1 cellular context compared by ENCODE assay signal in the genomic region with DNA sequence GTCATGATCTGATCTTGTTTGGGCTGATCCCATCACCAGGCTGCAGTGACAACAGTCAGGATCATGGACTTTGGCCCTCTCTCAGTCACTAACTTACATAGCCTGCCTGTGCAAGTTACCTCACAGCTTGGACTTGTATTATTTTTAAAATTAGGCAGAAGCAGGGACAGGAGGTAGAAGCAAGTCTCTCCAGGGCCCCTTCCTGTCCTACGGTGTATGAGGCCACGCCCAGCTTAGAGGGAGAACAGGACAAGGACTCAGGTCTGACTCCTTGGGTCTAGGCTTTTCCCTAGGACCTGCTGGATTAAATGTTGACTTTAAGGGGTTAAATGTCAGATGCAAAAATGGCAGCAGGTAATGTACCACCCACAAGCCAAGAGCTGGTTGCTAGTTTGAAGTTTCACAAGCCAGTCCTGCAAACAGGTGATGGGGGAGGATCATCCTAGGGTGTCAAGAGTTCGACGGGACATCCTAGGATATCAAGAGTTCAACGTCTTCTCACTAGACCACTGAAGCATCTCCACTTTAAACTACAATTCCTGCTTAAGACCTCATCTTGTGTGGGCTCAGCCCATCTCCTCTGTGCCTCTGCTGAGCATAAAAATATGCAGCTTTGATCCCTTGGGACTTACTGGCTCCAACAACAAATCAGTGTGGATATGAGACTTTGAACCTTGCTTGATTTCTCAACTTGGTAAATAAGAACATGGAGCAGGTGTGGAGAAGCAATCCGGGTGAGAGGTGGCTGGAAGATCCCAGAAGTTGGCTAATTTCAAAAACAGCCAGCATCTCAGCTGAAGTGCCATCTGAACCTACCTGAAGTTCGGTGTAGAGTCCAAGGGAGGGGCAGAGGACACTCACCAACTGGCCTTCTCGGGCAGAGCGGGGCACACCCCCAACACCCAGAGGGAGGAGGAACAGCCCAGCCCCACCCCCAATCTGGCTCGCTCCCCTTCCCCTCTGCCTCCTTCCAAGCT.
TF ChIP-seq lines count a peak whose summit lies in the region.

No MANE protein-coding gene starts in this region.

TF ChIP-seq in HepG2, 621 proteins besides CTCF, POLR2A, EP300 and RAD21 (continued from another document and continues in another):
- TF ChIP-seq MEIS1 (CRISPR knock-in tag; IDR thresholded peaks at IDR 0.05; ENCODE audit: borderline replicate concordance) (peak; percentile 36; the same call in 1 of the 2 replicates), PRDM10 (CRISPR knock-in tag; IDR thresholded peaks at IDR 0.05; ENCODE audit: low read depth) (peak; percentile 61; the same call in 1 of the 2 replicates), HMGXB4 (CRISPR knock-in tag; IDR thresholded peaks at IDR 0.05; ENCODE audit: borderline replicate concordance in 1 of 2, low read depth in 1 of 2) (peak; percentile 29 to 40; a peak in 1 of 4 replicates), NPAS2 (CRISPR knock-in tag; IDR thresholded peaks at IDR 0.05; ENCODE audit: borderline replicate concordance) (no peak), ZFP1 (CRISPR knock-in tag; IDR thresholded peaks at IDR 0.05) (peak; percentile 86), MXD4 (CRISPR knock-in tag; IDR thresholded peaks at IDR 0.05) (peak; percentile 55; the same call in 1 of the 2 replicates), ZBTB8A (CRISPR knock-in tag; IDR thresholded peaks at IDR 0.05; ENCODE audit: borderline replicate concordance, low read depth) (no peak), ZNF441 (CRISPR knock-in tag; IDR thresholded peaks at IDR 0.05; ENCODE audit: borderline replicate concordance) (peak; percentile 71; the same call in 1 of the 2 replicates), MXD1 (CRISPR knock-in tag; IDR thresholded peaks at IDR 0.05) (0 out of 2 replicates have a peak, but pooled peaks have one; percentile 32), SMAD3 (CRISPR knock-in tag; IDR thresholded peaks at IDR 0.05) (peak; percentile 87), ISL2 (CRISPR knock-in tag; IDR thresholded peaks at IDR 0.05) (peak; percentile 93), ZNF224 (CRISPR knock-in tag; IDR thresholded peaks at IDR 0.05) (0 out of 2 replicates have a peak, but pooled peaks have one; percentile 41), ZNF547 (CRISPR knock-in tag; IDR thresholded peaks at IDR 0.05) (peak; percentile 70; the same call in 1 of the 2 replicates), POGZ (CRISPR knock-in tag; IDR thresholded peaks at IDR 0.05) (peak; percentile 79; the same call in 1 of the 2 replicates), POLR2AphosphoS2 (IDR thresholded peaks at IDR 0.05; ENCODE audit: low read depth, low read length) (no peak), JDP2 (CRISPR knock-in tag; IDR thresholded peaks at IDR 0.05; ENCODE audit: borderline replicate concordance) (no peak), RFX3 (CRISPR knock-in tag; IDR thresholded peaks at IDR 0.05) (no peak; the same call in 1 of the 2 replicates), MIER3 (CRISPR knock-in tag; IDR thresholded peaks at IDR 0.05; ENCODE audit: borderline replicate concordance) (peak; percentile 93; the same call in 1 of the 2 replicates), EED (CRISPR knock-in tag; IDR thresholded peaks at IDR 0.05) (no peak), ZNF639 (CRISPR knock-in tag; conservative IDR thresholded peaks at IDR 0.05) (peak; percentile 52), ZNF558 (CRISPR knock-in tag; IDR thresholded peaks at IDR 0.05; ENCODE audit: borderline replicate concordance) (no peak), RBM39 (IDR thresholded peaks at IDR 0.05; ENCODE audit: low read depth, low read length, poor library complexity, severe bottlenecking) (no peak), ZNF841 (CRISPR knock-in tag; IDR thresholded peaks at IDR 0.05; ENCODE audit: borderline replicate concordance) (no peak), RFX5 (IDR thresholded peaks at IDR 0.05; ENCODE audit: low read depth, low read length) (no peak; the same call in 1 of the 2 replicates), XBP1 (CRISPR knock-in tag; IDR thresholded peaks at IDR 0.05) (no peak), MAFG (CRISPR knock-in tag; IDR thresholded peaks at IDR 0.05) (no peak), EZH2 (conservative IDR thresholded peaks at IDR 0.05; ENCODE audit: low read depth, low read length) (no peak), ZNF768 (CRISPR knock-in tag; IDR thresholded peaks at IDR 0.05) (no peak), ZIK1 (CRISPR knock-in tag; IDR thresholded peaks at IDR 0.05; ENCODE audit: borderline replicate concordance, low read depth) (peak; percentile 64; the same call in 1 of the 2 replicates), ZNF530 (CRISPR knock-in tag; IDR thresholded peaks at IDR 0.05; ENCODE audit: low read depth) (no peak), ZNF30 (CRISPR knock-in tag; IDR thresholded peaks at IDR 0.05) (no peak), ONECUT2 (CRISPR knock-in tag; IDR thresholded peaks at IDR 0.05) (no peak), ATF1 (CRISPR knock-in tag; IDR thresholded peaks at IDR 0.05) (0 out of 2 replicates have a peak, but pooled peaks have one; percentile 30), ZSCAN25 (CRISPR knock-in tag; IDR thresholded peaks at IDR 0.05) (peak; percentile 96), IRF2 (CRISPR knock-in tag; IDR thresholded peaks at IDR 0.05) (peak; percentile 64; the same call in 1 of the 2 replicates), SOX6 (IDR thresholded peaks at IDR 0.05) (no peak), SOX6 (CRISPR knock-in tag; IDR thresholded peaks at IDR 0.05) (peak; percentile 91), RBAK (CRISPR knock-in tag; IDR thresholded peaks at IDR 0.05) (no peak), PCBP1 (IDR thresholded peaks at IDR 0.05; ENCODE audit: borderline replicate concordance, low read depth, low read length) (no peak), MLLT10 (CRISPR knock-in tag; IDR thresholded peaks at IDR 0.05) (no peak), ZNF138 (CRISPR knock-in tag; IDR thresholded peaks at IDR 0.05; ENCODE audit: low read depth) (0 out of 2 replicates have a peak, but pooled peaks have one; percentile 25), ZNF879 (CRISPR knock-in tag; IDR thresholded peaks at IDR 0.05) (no peak), ZNF605 (CRISPR knock-in tag; IDR thresholded peaks at IDR 0.05) (peak; percentile 67), MEIS2 (CRISPR knock-in tag; IDR thresholded peaks at IDR 0.05) (peak; percentile 79), YEATS4 (CRISPR knock-in tag; IDR thresholded peaks at IDR 0.05; ENCODE audit: borderline replicate concordance) (peak; percentile 92), ZNF317 (CRISPR knock-in tag; IDR thresholded peaks at IDR 0.05) (peak; percentile 80), HOXD1 (CRISPR knock-in tag; IDR thresholded peaks at IDR 0.05) (peak; percentile 71; the same call in 1 of the 2 replicates), SETDB1 (CRISPR knock-in tag; IDR thresholded peaks at IDR 0.05; ENCODE audit: borderline replicate concordance) (no peak)
- TF ChIP-seq, protein P1, sequence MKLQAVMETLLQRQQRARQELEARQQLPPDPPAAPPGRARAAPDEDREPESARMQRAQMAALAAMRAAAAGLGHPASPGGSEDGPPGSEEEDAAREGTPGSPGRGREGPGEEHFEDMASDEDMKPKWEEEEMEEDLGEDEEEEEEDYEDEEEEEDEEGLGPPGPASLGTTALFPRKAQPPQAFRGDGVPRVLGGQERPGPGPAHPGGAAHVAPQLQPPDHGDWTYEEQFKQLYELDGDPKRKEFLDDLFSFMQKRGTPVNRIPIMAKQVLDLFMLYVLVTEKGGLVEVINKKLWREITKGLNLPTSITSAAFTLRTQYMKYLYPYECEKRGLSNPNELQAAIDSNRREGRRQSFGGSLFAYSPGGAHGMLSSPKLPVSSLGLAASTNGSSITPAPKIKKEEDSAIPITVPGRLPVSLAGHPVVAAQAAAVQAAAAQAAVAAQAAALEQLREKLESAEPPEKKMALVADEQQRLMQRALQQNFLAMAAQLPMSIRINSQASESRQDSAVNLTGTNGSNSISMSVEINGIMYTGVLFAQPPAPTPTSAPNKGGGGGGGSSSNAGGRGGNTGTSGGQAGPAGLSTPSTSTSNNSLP (IDR thresholded peaks at IDR 0.05; ENCODE audit: low read depth, low read length) = peak; percentile 97
- TF ChIP-seq, protein P2, sequence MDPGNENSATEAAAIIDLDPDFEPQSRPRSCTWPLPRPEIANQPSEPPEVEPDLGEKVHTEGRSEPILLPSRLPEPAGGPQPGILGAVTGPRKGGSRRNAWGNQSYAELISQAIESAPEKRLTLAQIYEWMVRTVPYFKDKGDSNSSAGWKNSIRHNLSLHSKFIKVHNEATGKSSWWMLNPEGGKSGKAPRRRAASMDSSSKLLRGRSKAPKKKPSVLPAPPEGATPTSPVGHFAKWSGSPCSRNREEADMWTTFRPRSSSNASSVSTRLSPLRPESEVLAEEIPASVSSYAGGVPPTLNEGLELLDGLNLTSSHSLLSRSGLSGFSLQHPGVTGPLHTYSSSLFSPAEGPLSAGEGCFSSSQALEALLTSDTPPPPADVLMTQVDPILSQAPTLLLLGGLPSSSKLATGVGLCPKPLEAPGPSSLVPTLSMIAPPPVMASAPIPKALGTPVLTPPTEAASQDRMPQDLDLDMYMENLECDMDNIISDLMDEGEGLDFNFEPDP (CRISPR knock-in tag; conservative IDR thresholded peaks at IDR 0.05) = no peak
- TF ChIP-seq, protein P3, sequence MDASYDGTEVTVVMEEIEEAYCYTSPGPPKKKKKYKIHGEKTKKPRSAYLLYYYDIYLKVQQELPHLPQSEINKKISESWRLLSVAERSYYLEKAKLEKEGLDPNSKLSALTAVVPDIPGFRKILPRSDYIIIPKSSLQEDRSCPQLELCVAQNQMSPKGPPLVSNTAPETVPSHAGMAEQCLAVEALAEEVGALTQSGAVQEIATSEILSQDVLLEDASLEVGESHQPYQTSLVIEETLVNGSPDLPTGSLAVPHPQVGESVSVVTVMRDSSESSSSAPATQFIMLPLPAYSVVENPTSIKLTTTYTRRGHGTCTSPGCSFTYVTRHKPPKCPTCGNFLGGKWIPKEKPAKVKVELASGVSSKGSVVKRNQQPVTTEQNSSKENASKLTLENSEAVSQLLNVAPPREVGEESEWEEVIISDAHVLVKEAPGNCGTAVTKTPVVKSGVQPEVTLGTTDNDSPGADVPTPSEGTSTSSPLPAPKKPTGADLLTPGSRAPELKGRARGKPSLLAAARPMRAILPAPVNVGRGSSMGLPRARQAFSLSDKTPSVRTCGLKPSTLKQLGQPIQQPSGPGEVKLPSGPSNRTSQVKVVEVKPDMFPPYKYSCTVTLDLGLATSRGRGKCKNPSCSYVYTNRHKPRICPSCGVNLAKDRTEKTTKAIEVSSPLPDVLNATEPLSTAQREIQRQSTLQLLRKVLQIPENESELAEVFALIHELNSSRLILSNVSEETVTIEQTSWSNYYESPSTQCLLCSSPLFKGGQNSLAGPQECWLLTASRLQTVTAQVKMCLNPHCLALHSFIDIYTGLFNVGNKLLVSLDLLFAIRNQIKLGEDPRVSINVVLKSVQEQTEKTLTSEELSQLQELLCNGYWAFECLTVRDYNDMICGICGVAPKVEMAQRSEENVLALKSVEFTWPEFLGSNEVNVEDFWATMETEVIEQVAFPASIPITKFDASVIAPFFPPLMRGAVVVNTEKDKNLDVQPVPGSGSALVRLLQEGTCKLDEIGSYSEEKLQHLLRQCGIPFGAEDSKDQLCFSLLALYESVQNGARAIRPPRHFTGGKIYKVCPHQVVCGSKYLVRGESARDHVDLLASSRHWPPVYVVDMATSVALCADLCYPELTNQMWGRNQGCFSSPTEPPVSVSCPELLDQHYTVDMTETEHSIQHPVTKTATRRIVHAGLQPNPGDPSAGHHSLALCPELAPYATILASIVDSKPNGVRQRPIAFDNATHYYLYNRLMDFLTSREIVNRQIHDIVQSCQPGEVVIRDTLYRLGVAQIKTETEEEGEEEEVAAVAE (CRISPR knock-in tag; IDR thresholded peaks at IDR 0.05; ENCODE audit: borderline replicate concordance) = no peak; the same call in 1 of the 2 replicates
